In genomic region chr22:46414704-46415103, GRCh38 we compare ENCODE assay signal across 18 cellular contexts.
"Had no signal": no experiment of that assay in that cellular context is flagged by ENCODE, and none has a peak within 500 bp of the region (broad histone marks: within the 10 kb centered on the region; RNA-seq: fewer than 3 reads in every experiment).

No MANE protein-coding gene starts in this region.

- H3K4me1 ChIP-seq: colonic mucosa, psoas muscle, right lobe of liver, suprapubic skin had no signal

- ATAC-seq: heart left ventricle; natural killer cell; psoas muscle; right lobe of liver; stimulated activated naive CD8-positive, alpha-beta T cell treated with anti-CD3 and anti-CD28 coated beads, Interleukin-15, Interleukin-2, amounts not matched to agents 100 U/mL and 50 U/mL, for 24 hours had no signal

- H3K27ac ChIP-seq: colonic mucosa, heart left ventricle, psoas muscle, right lobe of liver, spleen, suprapubic skin had no signal

- H3K9me3 ChIP-seq: colonic mucosa, heart left ventricle, psoas muscle, right lobe of liver, spleen, suprapubic skin, thyroid gland had no signal

- H3K4me1 Mint-ChIP-seq: natural killer cell had no signal

- H3K36me3 Mint-ChIP-seq: mesothelial cell of epicardium, natural killer cell, type B pancreatic cell had no signal

- H3K27me3 ChIP-seq: colonic mucosa, heart left ventricle, right lobe of liver, suprapubic skin, thyroid gland had no signal

- H3K27ac Mint-ChIP-seq: mesothelial cell of epicardium, natural killer cell, type B pancreatic cell had no signal

- H3K9me3 Mint-ChIP-seq: mesothelial cell of epicardium, natural killer cell, type B pancreatic cell had no signal

- H3K4me3 ChIP-seq: colonic mucosa, heart left ventricle, psoas muscle, right lobe of liver, spleen, suprapubic skin, thyroid gland had no signal

- H3K4me3 Mint-ChIP-seq: mesothelial cell of epicardium, natural killer cell, type B pancreatic cell had no signal

- H3K36me3 ChIP-seq: colonic mucosa, heart left ventricle, right lobe of liver had no signal

- FAIRE-seq: islet of Langerhans had no signal

- DNase-seq: colonic mucosa; effector CD4-positive, alpha-beta T cell; foreskin melanocyte; heart left ventricle; kidney glomerular epithelial cell; natural killer cell; psoas muscle; retina; right lobe of liver; spleen; stimulated activated CD4-positive, alpha-beta T cell treated with anti-CD3 and anti-CD28 coated beads, Interleukin-15, amount 100 ng/mL, for 24 hours; stimulated activated CD4-positive, alpha-beta T cell treated with anti-CD3 and anti-CD28 coated beads, Interleukin-1b, Interleukin-23, amount 100 ng/mL, for 48 hours; stimulated activated naive CD8-positive, alpha-beta T cell treated with anti-CD3 and anti-CD28 coated beads, Interleukin-15, Interleukin-2, amounts not matched to agents 100 U/mL and 50 U/mL, for 24 hours; thyroid gland had no signal
